Comparison of ENCODE assay signal across 1 cellular context in genomic region chr1:36386262-36387140, GRCh38.
TF ChIP-seq lines count a peak whose summit lies in the region.

No MANE protein-coding gene starts in this region.

TF ChIP-seq in A549, 52 proteins besides CTCF, POLR2A, EP300 and RAD21 (continued from another document):
- TF ChIP-seq BCL3 (IDR thresholded peaks at IDR 0.05), result peak; percentile 72; the same call in 2 of the 3 replicates
- no peak for TF ChIP-seq USF2 (IDR thresholded peaks at IDR 0.05)
- TF ChIP-seq NFE2L2 (conservative IDR thresholded peaks at IDR 0.05; ENCODE audit: low read length), result no peak; the same call in 1 of the 2 replicates
- no peak for TF ChIP-seq FOSB (CRISPR knock-in tag; IDR thresholded peaks at IDR 0.05)
- no peak for TF ChIP-seq ZC3H11A (IDR thresholded peaks at IDR 0.05)
- TF ChIP-seq FOXS1 (CRISPR knock-in tag; IDR thresholded peaks at IDR 0.05), result no peak
- TF ChIP-seq MYC (IDR thresholded peaks at IDR 0.05; ENCODE audit: borderline replicate concordance, low read length), result no peak
- 0 out of 2 replicates have a peak, but pooled peaks have one; percentile 23 for TF ChIP-seq PHF8 (IDR thresholded peaks at IDR 0.05; ENCODE audit: borderline replicate concordance, low read depth)
- TF ChIP-seq HDAC2 (IDR thresholded peaks at IDR 0.05), result no peak
- TF ChIP-seq E2F6 (IDR thresholded peaks at IDR 0.05; ENCODE audit: borderline replicate concordance, low read depth), result peak; percentile 67; the same call in 1 of the 2 replicates
- peak; percentile 83 to 98 for TF ChIP-seq CEBPB (IDR thresholded peaks at IDR 0.05)
- no peak for TF ChIP-seq HEYL (CRISPR knock-in tag; IDR thresholded peaks at IDR 0.05)
- TF ChIP-seq ZSCAN20 (CRISPR knock-in tag; IDR thresholded peaks at IDR 0.05), result no peak
- no peak for TF ChIP-seq HOXB13 (CRISPR knock-in tag; IDR thresholded peaks at IDR 0.05; ENCODE audit: low read depth)
- peak; percentile 82 to 84; a peak in 4 of 5 replicates for TF ChIP-seq JUN (IDR thresholded peaks at IDR 0.05)
- TF ChIP-seq ZNF302 (CRISPR knock-in tag; IDR thresholded peaks at IDR 0.05), result no peak
- peak; percentile 96 for TF ChIP-seq FOSL2 (IDR thresholded peaks at IDR 0.05)
- peak; percentile 99 for TF ChIP-seq FOSL2 (CRISPR knock-in tag; IDR thresholded peaks at IDR 0.05)
- peak; percentile 24; the same call in 1 of the 3 replicates for TF ChIP-seq SMC3 (IDR thresholded peaks at IDR 0.05)
- TF ChIP-seq REST (IDR thresholded peaks at IDR 0.05), result no peak
- TF ChIP-seq HES2 (IDR thresholded peaks at IDR 0.05), result no peak
- peak; percentile 49 for TF ChIP-seq MAFK (IDR thresholded peaks at IDR 0.05; ENCODE audit: partially characterized antibody)
